Comparison of ENCODE assay signal across 9 cellular contexts in the genomic region with DNA sequence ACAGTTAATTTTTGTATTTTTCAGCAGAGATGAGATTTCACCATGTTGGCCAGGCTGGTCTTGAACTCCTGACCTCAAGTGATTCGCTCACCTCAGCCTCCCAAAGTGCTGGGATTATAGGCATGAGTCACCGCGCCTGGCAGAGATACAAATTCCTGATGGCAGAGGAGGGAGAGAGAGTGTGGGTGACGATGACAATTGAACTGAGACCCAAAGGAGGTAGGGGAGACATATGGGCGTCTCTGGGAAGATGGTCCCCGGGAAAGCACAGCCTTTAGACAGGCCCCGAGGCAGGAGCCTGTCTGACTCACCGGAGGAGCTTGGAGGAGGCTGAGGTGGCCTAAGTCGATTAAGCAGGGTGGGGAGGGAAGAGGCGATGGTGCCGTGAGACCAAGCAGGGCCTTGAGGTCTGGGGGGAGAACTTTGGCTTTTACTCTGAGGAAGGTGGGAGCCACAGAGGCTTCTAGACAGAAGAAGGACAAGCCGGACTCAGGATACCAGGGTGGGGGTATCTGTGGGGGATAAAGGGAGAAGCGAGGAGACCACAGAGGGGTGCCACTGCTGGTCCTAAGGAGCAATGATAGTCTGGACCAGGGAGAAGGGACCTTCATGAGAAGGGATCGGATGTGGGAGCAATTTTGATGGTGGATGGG. TPM values are rescaled to one million over a fixed set of nuclear protein-coding genes. Genes with fewer than 3 reads are reported as not detected.
DNase-seq lines count a peak whose midpoint lies in the region; ATAC-seq and TF ChIP-seq lines count a peak whose summit lies in the region.
"Had no signal": no experiment of that assay in that cellular context is flagged by ENCODE, and none has a peak within 500 bp of the region (broad histone marks: within the 10 kb centered on the region; RNA-seq: fewer than 3 reads in every experiment).

No MANE protein-coding gene starts in this region.

- WGBS in endodermal cell (ENCODE audit: insufficient coverage in 1 of 2, insufficient read length in 1 of 2), 2 experiments = 84 to 87% methylated on average over 7 to 14 of the region's 14 CpGs

- CTCF ChIA-PET in CD4-positive, alpha-beta T cell (lab: Charles Lee) = interaction anchor here (1.7 kb wide), 1 partner anchor 22 kb away, joined by 3 read pairs; no protein-coding TSS in a partner anchor

- H3K27ac Mint-ChIP-seq in CD4-positive, alpha-beta T cell = peak overlapping the region; percentile 92
- no peak overlapping the region for H3K27ac Mint-ChIP-seq in endodermal cell

- DNase-seq in CD4-positive, alpha-beta T cell = no peak
- DNase-seq in LoVo (ENCODE audit: low spot score) (peak; percentile 54), breast epithelium (ENCODE audit: low spot score in 2 of 2) (peak in 1 of 2 donors; percentile 70), non-pigmented ciliary epithelial cell (ENCODE audit: low read depth) (peak; percentile 35), NCI-H1048 (lab: John Stamatoyannopoulos, UW) (no peak), COLO829 (ENCODE audit: low spot score) (no peak), endodermal cell (no peak)

- H3K36me3 Mint-ChIP-seq in CD4-positive, alpha-beta T cell (ENCODE audit: low read depth) = no peaks in the 10 kb centered on the region
- no peaks in the 10 kb centered on the region for H3K36me3 Mint-ChIP-seq in endodermal cell (ENCODE audit: low read depth)

- H3K4me1 ChIP-seq in breast epithelium = peaks cover 5 to 7% of the 10 kb centered on the region in 2 donors
- H3K4me1 ChIP-seq in endodermal cell (ENCODE audit: control insufficient read depth, insufficient read depth, low read length) = no peaks in the 10 kb centered on the region

- ATAC-seq in CD4-positive, alpha-beta T cell (ENCODE audit: poor library complexity) = no peak
- ATAC-seq in HG03520 (IDR thresholded peaks at IDR 0.05; ENCODE audit: unreplicated experiment) = no peak

- peaks cover 50% of the 10 kb centered on the region for H3K4me1 Mint-ChIP-seq in CD4-positive, alpha-beta T cell (ENCODE audit: low read depth)
- no peaks in the 10 kb centered on the region for H3K4me1 Mint-ChIP-seq in endodermal cell

- POLR2A ChIA-PET in CD4-positive, alpha-beta T cell (lab: Charles Lee) = interaction anchor here (1.0 to 2.0 kb wide), 4 partner anchors 18 to 64 kb away, joined by 3 to 10 read pairs (median 4); a partner anchor contains a TSS

- H3K4me3 ChIP-seq in breast epithelium (no peak overlapping the region), endodermal cell (ENCODE audit: low read length) (no peak overlapping the region)

- no peaks in the 10 kb centered on the region for H3K9me3 ChIP-seq in CD4-positive, alpha-beta T cell (ENCODE audit: control insufficient read depth, low read length)
- H3K9me3 ChIP-seq in breast epithelium = no peaks in the 10 kb centered on the region
- no peaks in the 10 kb centered on the region for H3K9me3 ChIP-seq in endodermal cell (ENCODE audit: control insufficient read depth, low read length)

- TF ChIP-seq CTCF in CD4-positive, alpha-beta T cell (IDR thresholded peaks at IDR 0.05) = no peak
- no peak for TF ChIP-seq CTCF in breast epithelium (IDR thresholded peaks at IDR 0.05)
- no peak for TF ChIP-seq CTCF in endodermal cell (conservative IDR thresholded peaks at IDR 0.05)

- no peaks in the 10 kb centered on the region for H3K36me3 ChIP-seq in breast epithelium
- no peaks in the 10 kb centered on the region for H3K36me3 ChIP-seq in endodermal cell (ENCODE audit: control insufficient read depth, insufficient read depth, low read length)

- H3K9me3 Mint-ChIP-seq in CD4-positive, alpha-beta T cell = no peaks in the 10 kb centered on the region
- H3K9me3 Mint-ChIP-seq in endodermal cell = no peaks in the 10 kb centered on the region

- H3K27me3 Mint-ChIP-seq in CD4-positive, alpha-beta T cell = no peaks in the 10 kb centered on the region
- H3K27me3 Mint-ChIP-seq in endodermal cell (ENCODE audit: insufficient read depth) = peaks cover 6% of the 10 kb centered on the region

- no peak overlapping the region for H3K4me3 Mint-ChIP-seq in CD4-positive, alpha-beta T cell
- no peak overlapping the region for H3K4me3 Mint-ChIP-seq in endodermal cell

- H3K9ac ChIP-seq in endodermal cell (ENCODE audit: extremely low read depth, low read length, poor library complexity, severe bottlenecking) = no peak overlapping the region

- H3K27me3 ChIP-seq in CD4-positive, alpha-beta T cell (ENCODE audit: control insufficient read depth, insufficient read depth, low read length) = no peaks in the 10 kb centered on the region
- H3K27me3 ChIP-seq in breast epithelium (no peaks in the 10 kb centered on the region), endodermal cell (ENCODE audit: control insufficient read depth, insufficient read depth, low read length, poor library complexity, severe bottlenecking) (no peaks in the 10 kb centered on the region)

- no peak overlapping the region for H3K27ac ChIP-seq in CD4-positive, alpha-beta T cell (ENCODE audit: low read depth, low read length)
- H3K27ac ChIP-seq in breast epithelium = peak overlapping the region; percentile 82 to 87
- no peak overlapping the region for H3K27ac ChIP-seq in endodermal cell (ENCODE audit: low read depth, low read length)
- H3K27ac ChIP-seq: epithelial cell of prostate had no signal

- no peak for TF ChIP-seq POLR2A in breast epithelium (IDR thresholded peaks at IDR 0.05)

- intact Hi-C loops in CD4-positive, alpha-beta T cell (cut with DNase I, micrococcal nuclease) = loop anchor here in 1 of 2 experiments (2.0 kb wide), 1 partner anchor 17 kb away; no protein-coding TSS in a partner anchor
- intact Hi-C loops in breast epithelium (cut with DNase I; ENCODE audit: low total_unique reads) = no loop called here

RNA-seq across cellular contexts. Expression of a gene that starts 38.2 kb away (rescaled TPM):
- 100 to 1,000 TPM; 325 to 341 TPM for total RNA-seq in CD4-positive, alpha-beta T cell
- total RNA-seq in breast epithelium (10 to 100 TPM; 49.4 to 89.3 (median 53.4) TPM), endodermal cell (1 to 10 TPM; 6.8 to 7.0 TPM)
- 3.3 TPM for polyA plus RNA-seq in endodermal cell (2013, experiment 1 of 2)
- polyA plus RNA-seq in endodermal cell (2013, experiment 2 of 2) = 2.4 TPM

RNA-seq across cellular contexts. Expression of a gene that starts 40.5 kb away (rescaled TPM):
- total RNA-seq in CD4-positive, alpha-beta T cell = 10 to 100 TPM; 20.5 to 22.5 TPM
- total RNA-seq in breast epithelium = 1 to 10 TPM in 2 of 3 donors, under 1 TPM in 1; 0.98 to 2.1 (median 1.6) TPM
- total RNA-seq in endodermal cell = not detected
- polyA plus RNA-seq in endodermal cell (2013, experiment 1 of 2) = not detected
- not detected for polyA plus RNA-seq in endodermal cell (2013, experiment 2 of 2)

RNA-seq across cellular contexts. Expression of a gene that starts 51.4 kb away (rescaled TPM):
- 10 to 100 TPM; 16.1 to 16.4 TPM for total RNA-seq in CD4-positive, alpha-beta T cell
- 1 to 10 TPM; 5.6 to 8.5 (median 6.2) TPM for total RNA-seq in breast epithelium
- 10 to 100 TPM; 13.0 to 15.1 TPM for total RNA-seq in endodermal cell
- polyA plus RNA-seq in endodermal cell (2013, experiment 1 of 2) = 9.3 TPM
- 8.2 TPM for polyA plus RNA-seq in endodermal cell (2013, experiment 2 of 2)

Comparison
In these comparisons a context has a peak if more than half of its experiments do, and no peak if none do; other contexts are left out.
1. DNase-seq: peak in LoVo (single experiment) and non-pigmented ciliary epithelial cell (single experiment); none in CD4-positive, alpha-beta T cell (0 of 10), NCI-H1048 (single experiment), COLO829 (single experiment) and endodermal cell (single experiment).
2. H3K27ac ChIP-seq: peak in breast epithelium (2 of 2); none in CD4-positive, alpha-beta T cell (single experiment) and endodermal cell (single experiment).
3. RNA of a gene that starts 38.2 kb away (total RNA-seq): 325 to 341 TPM in CD4-positive, alpha-beta T cell and 49.4 to 89.3 TPM in breast epithelium; 6.8 to 7.0 TPM in endodermal cell; every median in the first group is over 4 times any median in the second.
4. RNA of a gene that starts 40.5 kb away (total RNA-seq): 20.5 to 22.5 TPM in CD4-positive, alpha-beta T cell; 0.98 to 2.1 TPM in breast epithelium and not detected in endodermal cell; every median in the first group is over 4 times any median in the second.